In the genomic region with DNA sequence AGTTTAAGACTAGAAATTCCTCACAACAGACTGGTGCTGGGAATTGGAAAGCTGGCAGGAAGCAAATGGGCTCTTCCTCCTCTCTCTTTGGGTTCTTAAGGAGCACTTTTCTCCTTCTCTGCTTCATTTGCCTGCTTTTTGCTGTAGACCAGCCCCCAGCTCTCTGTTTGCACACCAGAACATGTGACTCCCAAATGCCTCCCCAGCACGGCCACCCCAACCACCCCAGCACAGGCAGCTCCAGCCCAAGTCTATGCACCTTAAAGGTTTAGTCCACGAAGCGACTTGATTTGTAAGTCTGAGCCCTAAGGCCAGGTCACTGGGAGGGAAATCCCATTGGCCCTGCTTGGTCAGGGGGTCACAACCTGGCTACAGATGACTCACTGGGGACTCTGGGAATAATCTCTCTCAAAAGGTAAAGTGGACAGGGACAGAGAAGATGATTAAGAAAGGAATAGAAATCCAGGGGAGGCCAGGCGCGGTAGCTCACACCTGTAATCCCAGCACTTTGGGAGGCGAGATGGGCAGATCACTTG, we compare ENCODE assay signal across 22 cellular contexts.
DNase-seq lines count a peak whose midpoint lies in the region; ATAC-seq and TF ChIP-seq lines count a peak whose summit lies in the region.
"Had no signal": no experiment of that assay in that cellular context is flagged by ENCODE, and none has a peak within 500 bp of the region (broad histone marks: within the 10 kb centered on the region; RNA-seq: fewer than 3 reads in every experiment).

No MANE protein-coding gene starts in this region.

- no peaks in the 10 kb centered on the region for H3K36me3 Mint-ChIP-seq in activated B cell treated with CpG ODN at 0.5 μM for 24 hours (ENCODE audit: low read depth)

- no peaks in the 10 kb centered on the region for H4K20me1 ChIP-seq in hepatocyte (ENCODE audit: insufficient read depth, poor library complexity, severe bottlenecking)

- 84% methylated on average over 6 of the region's 6 CpGs for WGBS in hepatocyte (ENCODE audit: low lambda C conversion rate, missing lambda C conversion rate)
- no CpG with 5 or more reads among the region's 6 CpGs for WGBS in mesendoderm (ENCODE audit: extremely low coverage, insufficient coverage, low lambda C conversion rate)
- 98 to 99% methylated on average over 6 of the region's 6 CpGs for WGBS in heart right ventricle, 2 donors

- H3K4me1 ChIP-seq in hepatocyte (ENCODE audit: insufficient read depth): peaks cover 9% of the 10 kb centered on the region
- H3K4me1 ChIP-seq in mesendoderm (ENCODE audit: control insufficient read depth, low read depth, low read length): no peaks in the 10 kb centered on the region
- H3K4me1 ChIP-seq in heart right ventricle: peaks cover 0 to 8% (median 0%) of the 10 kb centered on the region in 9 donors

- H3K4me2 ChIP-seq in hepatocyte (peak overlapping the region; percentile 3), mesendoderm (ENCODE audit: low read length) (no peak overlapping the region)

- H3K4me1 Mint-ChIP-seq in activated B cell treated with CpG ODN at 0.5 μM for 24 hours: peaks cover 64% of the 10 kb centered on the region

- H3K27ac ChIP-seq in hepatocyte: no peak overlapping the region
- H3K27ac ChIP-seq in mesendoderm (ENCODE audit: low read depth, low read length): no peak overlapping the region
- no peak overlapping the region for H3K27ac ChIP-seq in heart right ventricle
- H3K27ac ChIP-seq: 22Rv1, lower lobe of right lung, parathyroid adenoma, right lobe of liver had no signal

- no peaks in the 10 kb centered on the region for H3K36me3 ChIP-seq in hepatocyte (replicated peaks; ENCODE audit: insufficient read depth, low read depth)
- no peaks in the 10 kb centered on the region for H3K36me3 ChIP-seq in mesendoderm (ENCODE audit: control insufficient read depth, insufficient read depth, low read length)
- no peaks in the 10 kb centered on the region for H3K36me3 ChIP-seq in heart right ventricle
- H3K36me3 ChIP-seq: lower lobe of right lung, right lobe of liver had no signal

- DNase-seq in DMS79 treated with DMSO at 0.1 percent for 48 hours (lab: John Stamatoyannopoulos, UW): peak; percentile 15
- DNase-seq in DMS79 (lab: John Stamatoyannopoulos, UW): no peak
- DNase-seq in activated B cell treated with CpG ODN at 0.5 μM for 24 hours: no peak
- no peak for DNase-seq in hepatocyte (ENCODE audit: low spot score)
- no peak for DNase-seq in mesendoderm
- DNase-seq in MV-4-11 (lab: John Stamatoyannopoulos, UW): no peak
- DNase-seq in heart right ventricle: no peak
- no peak for DNase-seq in putamen (ENCODE audit: low spot score)
- DNase-seq: activated CD4-positive, alpha-beta T cell treated with anti-CD3 and anti-CD28 coated beads, Interleukin-2, amount 10 ng/mL, durations not matched to agents 24 days and 14 days; activated gamma-delta T cell; activated T-cell treated with anti-CD3 and anti-CD28 coated beads, Interleukin-2, amount 50 U/mL, for 24 hours; GF-D8; lower lobe of right lung; NCI-H1436 treated with DMSO at 0.1 percent for 48 hours; OCI-M1; Right ventricle myocardium superior; stimulated activated CD4-positive, alpha-beta T cell treated with anti-CD3 and anti-CD28 coated beads, Interleukin-2, amount 100 ng/mL, for 48 hours had no signal

- H2BK5ac ChIP-seq in mesendoderm (ENCODE audit: low read length): no peak overlapping the region

- H3K9me3 ChIP-seq in hepatocyte (ENCODE audit: low read depth): no peaks in the 10 kb centered on the region
- H3K9me3 ChIP-seq in heart right ventricle: no peaks in the 10 kb centered on the region
- H3K9me3 ChIP-seq: lower lobe of right lung, mucosa of descending colon, right lobe of liver had no signal

- H3K9me2 ChIP-seq in hepatocyte (replicated peaks; ENCODE audit: insufficient read depth): no peaks in the 10 kb centered on the region

- no peak overlapping the region for H3K23ac ChIP-seq in mesendoderm (ENCODE audit: low read length)

- no peaks in the 10 kb centered on the region for H3K79me1 ChIP-seq in mesendoderm (ENCODE audit: low read length)

- H3K18ac ChIP-seq in mesendoderm (ENCODE audit: low read length): no peak overlapping the region

- H3K4ac ChIP-seq in mesendoderm (ENCODE audit: low read depth, low read length): no peak overlapping the region

- no peak overlapping the region for H3K56ac ChIP-seq in mesendoderm (ENCODE audit: low read length)

- no peak overlapping the region for H3K9ac ChIP-seq in mesendoderm (ENCODE audit: low read length)
- H3K9ac ChIP-seq: parathyroid adenoma had no signal

- H3K27me3 ChIP-seq in hepatocyte (no peaks in the 10 kb centered on the region), mesendoderm (ENCODE audit: insufficient read depth, low read length, poor library complexity) (no peaks in the 10 kb centered on the region), heart right ventricle (peaks cover 0 to 4% (median 0%) of the 10 kb centered on the region in 7 donors)
- H3K27me3 ChIP-seq: right lobe of liver had no signal

- no peak overlapping the region for H2AFZ ChIP-seq in hepatocyte

- H3K4me3 ChIP-seq in hepatocyte (no peak overlapping the region), mesendoderm (ENCODE audit: low read length) (no peak overlapping the region), heart right ventricle (no peak overlapping the region)
- H3K4me3 ChIP-seq: lower lobe of right lung, mucosa of descending colon, right lobe of liver had no signal

- H3K79me2 ChIP-seq in hepatocyte (no peaks in the 10 kb centered on the region), mesendoderm (ENCODE audit: control insufficient read depth, insufficient read depth, low read length) (no peaks in the 10 kb centered on the region)
- H3K79me2 ChIP-seq: parathyroid adenoma had no signal

- H3K27me3 Mint-ChIP-seq in activated B cell treated with CpG ODN at 0.5 μM for 24 hours: no peaks in the 10 kb centered on the region

- no peak overlapping the region for H2BK120ac ChIP-seq in mesendoderm (ENCODE audit: low read depth, low read length)

- no peak overlapping the region for H2AK5ac ChIP-seq in mesendoderm (ENCODE audit: low read length)

- H4K8ac ChIP-seq in mesendoderm (ENCODE audit: low read depth, low read length): no peak overlapping the region

- H2BK15ac ChIP-seq in mesendoderm (replicated peaks; ENCODE audit: low read depth): no peak overlapping the region

- POLR2A ChIA-PET in activated B cell treated with CpG ODN at 0.5 μM for 24 hours (lab: Charles Lee): interaction anchor here (0.7 to 2.1 kb wide), 5 partner anchors 15 to 288 kb away, joined by 3 to 22 read pairs (median 6); no protein-coding TSS in a partner anchor

- intact Hi-C loops in activated B cell treated with CpG ODN at 0.5 μM for 24 hours (cut with micrococcal nuclease): loop anchor here (5.0 to 10.0 kb wide), 4 partner anchors 115 to 835 kb away; a partner anchor contains a TSS
- intact Hi-C loops in heart right ventricle (cut with DNase I): no loop called here

- TF ChIP-seq CTCF in activated B cell treated with CpG ODN at 0.5 μM for 24 hours (IDR thresholded peaks at IDR 0.05): no peak
- TF ChIP-seq CTCF in hepatocyte (IDR thresholded peaks at IDR 0.05; ENCODE audit: poor library complexity): no peak
- TF ChIP-seq CTCF in heart right ventricle (IDR thresholded peaks at IDR 0.05): no peak

- H3K27ac Mint-ChIP-seq in activated B cell treated with CpG ODN at 0.5 μM for 24 hours: peak overlapping the region; percentile 64
- H3K27ac Mint-ChIP-seq: activated CD4-positive, alpha-beta T cell treated with anti-CD3 and anti-CD28 coated beads, Interleukin-2, amount 10 ng/mL, durations not matched to agents 24 days and 14 days; activated T-cell treated with anti-CD3 and anti-CD28 coated beads, Interleukin-2, amount 50 U/mL, for 24 hours had no signal

- H3K4me3 Mint-ChIP-seq in activated B cell treated with CpG ODN at 0.5 μM for 24 hours: peak overlapping the region; percentile 55
- H3K4me3 Mint-ChIP-seq: activated CD4-positive, alpha-beta T cell treated with anti-CD3 and anti-CD28 coated beads, Interleukin-2, amount 10 ng/mL, durations not matched to agents 24 days and 14 days; activated T-cell treated with anti-CD3 and anti-CD28 coated beads, Interleukin-2, amount 50 U/mL, for 24 hours; nephron had no signal

- H3K9me3 Mint-ChIP-seq in activated B cell treated with CpG ODN at 0.5 μM for 24 hours: no peaks in the 10 kb centered on the region
- H3K9me3 Mint-ChIP-seq: activated CD4-positive, alpha-beta T cell treated with anti-CD3 and anti-CD28 coated beads, Interleukin-2, amount 10 ng/mL, durations not matched to agents 24 days and 14 days; activated T-cell treated with anti-CD3 and anti-CD28 coated beads, Interleukin-2, amount 50 U/mL, for 24 hours had no signal

- ATAC-seq in activated B cell treated with CpG ODN at 0.5 μM for 24 hours (ENCODE audit: low read depth) (no peak), heart right ventricle (no peak)
- ATAC-seq: lower lobe of right lung had no signal

- CTCF ChIA-PET in activated B cell treated with CpG ODN at 0.5 μM for 24 hours (lab: Charles Lee): interaction anchor here (1.2 kb wide), 1 partner anchor 61 kb away, joined by 3 read pairs; no protein-coding TSS in a partner anchor

- H4K5ac ChIP-seq in mesendoderm (ENCODE audit: low read length): no peak overlapping the region
